14 cellular contexts compared by ENCODE assay signal in genomic region chr19:15292140-15292539, GRCh38. TPM values are rescaled to one million over a fixed set of nuclear protein-coding genes. Genes with fewer than 3 reads are reported as not detected.
DNase-seq lines count a peak whose midpoint lies in the region; ATAC-seq and TF ChIP-seq lines count a peak whose summit lies in the region.
"Had no signal": no experiment of that assay in that cellular context is flagged by ENCODE, and none has a peak within 500 bp of the region (broad histone marks: within the 10 kb centered on the region; RNA-seq: fewer than 3 reads in every experiment).

No MANE protein-coding gene starts in this region.

- DNase-seq in NCI-H82 (lab: John Stamatoyannopoulos, UW) (peak; percentile 28), NCI-H82 treated with DMSO at 0.1 percent for 48 hours (lab: John Stamatoyannopoulos, UW; ENCODE audit: unreplicated experiment) (no peak), osteocyte (ENCODE audit: extremely low spot score, unreplicated experiment) (no peak), COLO829 (ENCODE audit: low spot score) (no peak)
- DNase-seq in activated naive CD8-positive, alpha-beta T cell treated with anti-CD3 and anti-CD28 coated beads, Interleukin-2, amount 50 U/mL, for 24 hours = no peak
- DNase-seq: dorsolateral prefrontal cortex, left ventricle myocardium superior, MG63, NCI-H2081 treated with DMSO at 0.1 percent for 48 hours had no signal

- no peak overlapping the region for H3K4me3 Mint-ChIP-seq in activated naive CD8-positive, alpha-beta T cell treated with anti-CD3 and anti-CD28 coated beads, Interleukin-2, amount 50 U/mL, for 24 hours
- H3K4me3 Mint-ChIP-seq in osteocyte (ENCODE audit: unreplicated experiment) = no peak overlapping the region

- H3K4me1 Mint-ChIP-seq in activated naive CD8-positive, alpha-beta T cell treated with anti-CD3 and anti-CD28 coated beads, Interleukin-2, amount 50 U/mL, for 24 hours = peaks cover 98% of the 10 kb centered on the region
- peaks cover 96% of the 10 kb centered on the region for H3K4me1 Mint-ChIP-seq in osteocyte (ENCODE audit: unreplicated experiment)

- no peak for ATAC-seq in activated naive CD8-positive, alpha-beta T cell treated with anti-CD3 and anti-CD28 coated beads, Interleukin-2, amount 50 U/mL, for 24 hours
- ATAC-seq in HG03045 (IDR thresholded peaks at IDR 0.05; ENCODE audit: unreplicated experiment) (no peak), GM19395 (IDR thresholded peaks at IDR 0.05; ENCODE audit: unreplicated experiment) (no peak)
- ATAC-seq: left ventricle myocardium superior had no signal

- H3K27ac ChIP-seq in KOPT-K1 (ENCODE audit: low read depth, low read length, poor library complexity, severe bottlenecking) = peak overlapping the region; percentile 29
- H3K27ac ChIP-seq: SJSA1 had no signal

- peaks cover 14% of the 10 kb centered on the region for H3K36me3 Mint-ChIP-seq in activated naive CD8-positive, alpha-beta T cell treated with anti-CD3 and anti-CD28 coated beads, Interleukin-2, amount 50 U/mL, for 24 hours (ENCODE audit: low read depth)
- H3K36me3 Mint-ChIP-seq in osteocyte (ENCODE audit: unreplicated experiment) = peaks cover 2% of the 10 kb centered on the region

- no peak for TF ChIP-seq CTCF in osteocyte (IDR thresholded peaks at IDR 0.05)

- no peaks in the 10 kb centered on the region for H3K9me3 Mint-ChIP-seq in activated naive CD8-positive, alpha-beta T cell treated with anti-CD3 and anti-CD28 coated beads, Interleukin-2, amount 50 U/mL, for 24 hours
- no peaks in the 10 kb centered on the region for H3K9me3 Mint-ChIP-seq in osteocyte (ENCODE audit: unreplicated experiment)

- H3K27ac Mint-ChIP-seq in activated naive CD8-positive, alpha-beta T cell treated with anti-CD3 and anti-CD28 coated beads, Interleukin-2, amount 50 U/mL, for 24 hours = peak overlapping the region; percentile 70
- peak overlapping the region; percentile 20 for H3K27ac Mint-ChIP-seq in osteocyte (ENCODE audit: unreplicated experiment)

- no peaks in the 10 kb centered on the region for H3K27me3 Mint-ChIP-seq in activated naive CD8-positive, alpha-beta T cell treated with anti-CD3 and anti-CD28 coated beads, Interleukin-2, amount 50 U/mL, for 24 hours
- no peaks in the 10 kb centered on the region for H3K27me3 Mint-ChIP-seq in osteocyte (ENCODE audit: unreplicated experiment)

- H3K9me3 ChIP-seq in KOPT-K1 (ENCODE audit: insufficient read depth, low read length, poor library complexity, severe bottlenecking) = no peaks in the 10 kb centered on the region
- H3K9me3 ChIP-seq: MG63, SJSA1 had no signal

- H3K36me3 ChIP-seq in KOPT-K1 (ENCODE audit: insufficient read depth, low read length) = peaks cover 6% of the 10 kb centered on the region; the same call in 1 of the 2 replicates

RNA-seq across cellular contexts. Expression of gene BRD4, which starts 40.2 kb away (rescaled TPM):
- total RNA-seq in osteocyte = 142 and 143 TPM in 2 replicates

RNA-seq across cellular contexts. Expression of gene EPHX3, which starts 59.9 kb away (rescaled TPM):
- not detected in 2 replicates for total RNA-seq in osteocyte
- total RNA-seq: A172, left ventricle myocardium superior had no signal
